8 cellular contexts compared by ENCODE assay signal in genomic region chr1:110209715-110210603, GRCh38. TPM values are rescaled to one million over a fixed set of nuclear protein-coding genes. Genes with fewer than 3 reads are reported as not detected.
DNase-seq lines count a peak whose midpoint lies in the region; ATAC-seq lines count a peak whose summit lies in the region.

Gene KCNC4, plus strand, starts transcription at chr1:110210314. Its CDS starts 1,186 bp downstream, at chr1:110211500.

- H3K27me3 ChIP-seq in endocrine pancreas (ENCODE audit: control insufficient read depth, insufficient read depth, low read length) (no peaks in the 10 kb centered on the region), mesendoderm (ENCODE audit: insufficient read depth, low read length, poor library complexity) (no peaks in the 10 kb centered on the region)

- no peak within 1 kb of the TSS for H2AK5ac ChIP-seq in mesendoderm (ENCODE audit: low read length)

- DNase-seq in CD1c-positive myeloid dendritic cell (ENCODE audit: extremely low spot score) = peak; percentile 91
- DNase-seq in NOMO-1 treated with DMSO at 0.1 percent for 48 hours (lab: John Stamatoyannopoulos, UW; ENCODE audit: unreplicated experiment) = peak; percentile 89
- peak; percentile 96 for DNase-seq in activated CD8-positive, alpha-beta memory T cell treated with anti-CD3 and anti-CD28 coated beads, Interleukin-2, amount 10 ng/mL, durations not matched to agents 7 days and 5 days
- peak; percentile 92 for DNase-seq in mesendoderm
- DNase-seq in stimulated activated CD8-positive, alpha-beta memory T cell treated with anti-CD3 and anti-CD28 coated beads, Interleukin-12 subunit alpha, Interleukin-12 subunit beta, amount 100 ng/mL, for 4 hours (ENCODE audit: low read depth) = peak; percentile 88

- H3K36me3 Mint-ChIP-seq in activated CD8-positive, alpha-beta memory T cell treated with anti-CD3 and anti-CD28 coated beads, Interleukin-2, amount 10 ng/mL, durations not matched to agents 7 days and 5 days = peaks cover 3% of the 10 kb centered on the region

- peak within 1 kb of the TSS; percentile 74 for H3K23ac ChIP-seq in mesendoderm (ENCODE audit: low read length)

- peak within 1 kb of the TSS; percentile 57 for H3K18ac ChIP-seq in mesendoderm (ENCODE audit: low read length)

- H3K79me1 ChIP-seq in mesendoderm (ENCODE audit: low read length) = peaks cover 6% of the 10 kb centered on the region

- peak within 1 kb of the TSS; percentile 36 for H3K27ac ChIP-seq in mesendoderm (ENCODE audit: low read depth, low read length)

- peak within 1 kb of the TSS; percentile 79 for H3K4me3 Mint-ChIP-seq in activated CD8-positive, alpha-beta memory T cell treated with anti-CD3 and anti-CD28 coated beads, Interleukin-2, amount 10 ng/mL, durations not matched to agents 7 days and 5 days

- no peak within 1 kb of the TSS for H2BK120ac ChIP-seq in mesendoderm (ENCODE audit: low read depth, low read length)

- ATAC-seq in GM19397 (IDR thresholded peaks at IDR 0.05; ENCODE audit: unreplicated experiment) (peak; percentile 87), HG03521 (IDR thresholded peaks at IDR 0.05; ENCODE audit: unreplicated experiment) (peak; percentile 84)
- peak; percentile 93 for ATAC-seq in activated CD8-positive, alpha-beta memory T cell treated with anti-CD3 and anti-CD28 coated beads, Interleukin-2, amount 10 ng/mL, durations not matched to agents 7 days and 5 days

- peaks cover 13% of the 10 kb centered on the region for H3K27me3 Mint-ChIP-seq in activated CD8-positive, alpha-beta memory T cell treated with anti-CD3 and anti-CD28 coated beads, Interleukin-2, amount 10 ng/mL, durations not matched to agents 7 days and 5 days

- no peak within 1 kb of the TSS for H3K4me3 ChIP-seq in endocrine pancreas (ENCODE audit: control insufficient read depth, insufficient read depth, low read length)
- peak within 1 kb of the TSS; percentile 58 for H3K4me3 ChIP-seq in mesendoderm (ENCODE audit: low read length)

- H3K27ac Mint-ChIP-seq in activated CD8-positive, alpha-beta memory T cell treated with anti-CD3 and anti-CD28 coated beads, Interleukin-2, amount 10 ng/mL, durations not matched to agents 7 days and 5 days = peak within 1 kb of the TSS; percentile 91

- H3K9me3 ChIP-seq in endocrine pancreas (ENCODE audit: control insufficient read depth, low read length) = no peaks in the 10 kb centered on the region

- no peaks in the 10 kb centered on the region for H3K9me3 Mint-ChIP-seq in activated CD8-positive, alpha-beta memory T cell treated with anti-CD3 and anti-CD28 coated beads, Interleukin-2, amount 10 ng/mL, durations not matched to agents 7 days and 5 days (ENCODE audit: low read depth)

- H3K9ac ChIP-seq in endocrine pancreas (ENCODE audit: control insufficient read depth, insufficient read depth, low read length) (peak within 1 kb of the TSS; percentile 69), mesendoderm (ENCODE audit: low read length) (peak within 1 kb of the TSS; percentile 79)

- peak within 1 kb of the TSS; percentile 22 for H3K4ac ChIP-seq in mesendoderm (ENCODE audit: low read depth, low read length)

- peak within 1 kb of the TSS; percentile 33 for H2BK5ac ChIP-seq in mesendoderm (ENCODE audit: low read length)

- no peak within 1 kb of the TSS for H4K8ac ChIP-seq in mesendoderm (ENCODE audit: low read depth, low read length)

- H3K36me3 ChIP-seq in endocrine pancreas (ENCODE audit: control insufficient read depth, insufficient read depth, low read length) (no peaks in the 10 kb centered on the region), mesendoderm (ENCODE audit: control insufficient read depth, insufficient read depth, low read length) (no peaks in the 10 kb centered on the region)

- H2BK15ac ChIP-seq in mesendoderm (replicated peaks; ENCODE audit: low read depth) = no peak within 1 kb of the TSS

- CTCF ChIA-PET in activated CD8-positive, alpha-beta memory T cell treated with anti-CD3 and anti-CD28 coated beads, Interleukin-2, amount 10 ng/mL, durations not matched to agents 7 days and 5 days (lab: Charles Lee) = interaction anchor here (0.6 to 18.2 kb wide), 16 partner anchors 8 to 577 kb away, joined by 3 to 415 read pairs (median 17); partner anchors contain the start of genes LAMTOR5 and RBM15

- no peaks in the 10 kb centered on the region for H3K4me1 ChIP-seq in endocrine pancreas (ENCODE audit: control insufficient read depth, insufficient read depth, low read length)
- H3K4me1 ChIP-seq in mesendoderm (ENCODE audit: control insufficient read depth, low read depth, low read length) = peaks cover 7% of the 10 kb centered on the region

- no peak within 1 kb of the TSS for H4K5ac ChIP-seq in mesendoderm (ENCODE audit: low read length)

- peaks cover 44% of the 10 kb centered on the region for H3K4me1 Mint-ChIP-seq in activated CD8-positive, alpha-beta memory T cell treated with anti-CD3 and anti-CD28 coated beads, Interleukin-2, amount 10 ng/mL, durations not matched to agents 7 days and 5 days

- peak within 1 kb of the TSS; percentile 93 for H3K56ac ChIP-seq in mesendoderm (ENCODE audit: low read length)

- H3K79me2 ChIP-seq in mesendoderm (ENCODE audit: control insufficient read depth, insufficient read depth, low read length) = peaks cover 35% of the 10 kb centered on the region

- peak within 1 kb of the TSS; percentile 61 for H3K4me2 ChIP-seq in mesendoderm (ENCODE audit: low read length)

- no CpG with 5 or more reads among the region's 103 CpGs for WGBS in mesendoderm (ENCODE audit: extremely low coverage, insufficient coverage, low lambda C conversion rate)

RNA-seq across cellular contexts. Expression of gene KCNC4, which starts in this region (rescaled TPM):
- 1 to 10 TPM; 4.8 to 9.6 TPM for total RNA-seq in activated CD8-positive, alpha-beta memory T cell treated with anti-CD3 and anti-CD28 coated beads, Interleukin-2, amount 10 ng/mL, durations not matched to agents 7 days and 5 days
- polyA plus RNA-seq in mesendoderm (2013, experiment 1 of 2) = 6.3 TPM
- polyA plus RNA-seq in mesendoderm (2013, experiment 2 of 2) = 6.0 TPM
